Comparison of ENCODE assay signal across 1 cellular context in genomic region chr17:81999975-82000802, GRCh38.
TF ChIP-seq lines count a peak whose summit lies in the region.

No MANE protein-coding gene starts in this region.

TF ChIP-seq in H1, 55 proteins besides CTCF, POLR2A, EP300 and RAD21:
- no peak for TF ChIP-seq SIRT6 (IDR thresholded peaks at IDR 0.05; ENCODE audit: low read length)
- TF ChIP-seq, protein P1, sequence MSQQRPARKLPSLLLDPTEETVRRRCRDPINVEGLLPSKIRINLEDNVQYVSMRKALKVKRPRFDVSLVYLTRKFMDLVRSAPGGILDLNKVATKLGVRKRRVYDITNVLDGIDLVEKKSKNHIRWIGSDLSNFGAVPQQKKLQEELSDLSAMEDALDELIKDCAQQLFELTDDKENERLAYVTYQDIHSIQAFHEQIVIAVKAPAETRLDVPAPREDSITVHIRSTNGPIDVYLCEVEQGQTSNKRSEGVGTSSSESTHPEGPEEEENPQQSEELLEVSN (IDR thresholded peaks at IDR 0.05), result no peak
- TF ChIP-seq BACH1 (IDR thresholded peaks at IDR 0.05; ENCODE audit: low read length), result no peak
- no peak for TF ChIP-seq YY1 (IDR thresholded peaks at IDR 0.05; ENCODE audit: low read depth, low read length)
- TF ChIP-seq, protein P2, sequence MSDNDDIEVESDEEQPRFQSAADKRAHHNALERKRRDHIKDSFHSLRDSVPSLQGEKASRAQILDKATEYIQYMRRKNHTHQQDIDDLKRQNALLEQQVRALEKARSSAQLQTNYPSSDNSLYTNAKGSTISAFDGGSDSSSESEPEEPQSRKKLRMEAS (IDR thresholded peaks at IDR 0.05), result no peak
- no peak for TF ChIP-seq CHD2 (IDR thresholded peaks at IDR 0.05; ENCODE audit: low read length)
TF ChIP-seq in H1: peak in this region for 0.
